1 cellular context compared by ENCODE assay signal in genomic region chr9:112341741-112342140, GRCh38.
A peak's percentile ranks its signal among the peaks of the same experiment; 100 is the strongest.
TF ChIP-seq lines count a peak whose summit lies in the region.

No MANE protein-coding gene starts in this region.

TF ChIP-seq in HepG2, 621 proteins besides CTCF, POLR2A, EP300 and RAD21:
- peak; percentile 51 for TF ChIP-seq FOSL2 (CRISPR knock-in tag; IDR thresholded peaks at IDR 0.05)
- TF ChIP-seq, protein P1, sequence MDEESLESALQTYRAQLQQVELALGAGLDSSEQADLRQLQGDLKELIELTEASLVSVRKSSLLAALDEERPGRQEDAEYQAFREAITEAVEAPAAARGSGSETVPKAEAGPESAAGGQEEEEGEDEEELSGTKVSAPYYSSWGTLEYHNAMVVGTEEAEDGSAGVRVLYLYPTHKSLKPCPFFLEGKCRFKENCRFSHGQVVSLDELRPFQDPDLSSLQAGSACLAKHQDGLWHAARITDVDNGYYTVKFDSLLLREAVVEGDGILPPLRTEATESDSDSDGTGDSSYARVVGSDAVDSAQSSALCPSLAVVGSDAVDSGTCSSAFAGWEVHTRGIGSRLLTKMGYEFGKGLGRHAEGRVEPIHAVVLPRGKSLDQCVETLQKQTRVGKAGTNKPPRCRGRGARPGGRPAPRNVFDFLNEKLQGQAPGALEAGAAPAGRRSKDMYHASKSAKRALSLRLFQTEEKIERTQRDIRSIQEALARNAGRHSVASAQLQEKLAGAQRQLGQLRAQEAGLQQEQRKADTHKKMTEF (CRISPR knock-in tag; IDR thresholded peaks at IDR 0.05) = 0 out of 2 replicates have a peak, but pooled peaks have one; percentile 23
- 0 out of 2 replicates have a peak, but pooled peaks have one; percentile 33 for TF ChIP-seq TBX2 (CRISPR knock-in tag; IDR thresholded peaks at IDR 0.05; ENCODE audit: borderline replicate concordance)
- no peak for TF ChIP-seq CREM (IDR thresholded peaks at IDR 0.05)
- no peak for TF ChIP-seq CREM (CRISPR knock-in tag; IDR thresholded peaks at IDR 0.05)
- TF ChIP-seq ATF7-NPFF (CRISPR knock-in tag; IDR thresholded peaks at IDR 0.05; ENCODE audit: low read depth) = no peak
- TF ChIP-seq LCORL (IDR thresholded peaks at IDR 0.05) = peak; percentile 38; the same call in 1 of the 2 replicates
- 0 out of 2 replicates have a peak, but pooled peaks have one; percentile 31 for TF ChIP-seq LCORL (CRISPR knock-in tag; IDR thresholded peaks at IDR 0.05)
- no peak for TF ChIP-seq NFYB (CRISPR knock-in tag; IDR thresholded peaks at IDR 0.05)
- TF ChIP-seq SOX6 (IDR thresholded peaks at IDR 0.05) = no peak
- peak; percentile 22; the same call in 1 of the 2 replicates for TF ChIP-seq SOX6 (CRISPR knock-in tag; IDR thresholded peaks at IDR 0.05)
- TF ChIP-seq, protein P2, sequence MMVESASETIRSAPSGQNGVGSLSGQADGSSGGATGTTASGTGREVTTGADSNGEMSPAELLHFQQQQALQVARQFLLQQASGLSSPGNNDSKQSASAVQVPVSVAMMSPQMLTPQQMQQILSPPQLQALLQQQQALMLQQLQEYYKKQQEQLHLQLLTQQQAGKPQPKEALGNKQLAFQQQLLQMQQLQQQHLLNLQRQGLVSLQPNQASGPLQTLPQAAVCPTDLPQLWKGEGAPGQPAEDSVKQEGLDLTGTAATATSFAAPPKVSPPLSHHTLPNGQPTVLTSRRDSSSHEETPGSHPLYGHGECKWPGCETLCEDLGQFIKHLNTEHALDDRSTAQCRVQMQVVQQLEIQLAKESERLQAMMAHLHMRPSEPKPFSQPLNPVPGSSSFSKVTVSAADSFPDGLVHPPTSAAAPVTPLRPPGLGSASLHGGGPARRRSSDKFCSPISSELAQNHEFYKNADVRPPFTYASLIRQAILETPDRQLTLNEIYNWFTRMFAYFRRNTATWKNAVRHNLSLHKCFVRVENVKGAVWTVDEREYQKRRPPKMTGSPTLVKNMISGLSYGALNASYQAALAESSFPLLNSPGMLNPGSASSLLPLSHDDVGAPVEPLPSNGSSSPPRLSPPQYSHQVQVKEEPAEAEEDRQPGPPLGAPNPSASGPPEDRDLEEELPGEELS (CRISPR knock-in tag; IDR thresholded peaks at IDR 0.05) = 0 out of 2 replicates have a peak, but pooled peaks have one; percentile 12
- no peak for TF ChIP-seq ZNF878 (CRISPR knock-in tag; IDR thresholded peaks at IDR 0.05)
- 0 out of 2 replicates have a peak, but pooled peaks have one; percentile 10 for TF ChIP-seq SAP130 (CRISPR knock-in tag; IDR thresholded peaks at IDR 0.05; ENCODE audit: low read depth)
- TF ChIP-seq TEAD3 (CRISPR knock-in tag; optimal IDR thresholded peaks at IDR 0.05; ENCODE audit: borderline replicate concordance) = peak; percentile 74
- peak; percentile 25; the same call in 1 of the 2 replicates for TF ChIP-seq TBX3 (IDR thresholded peaks at IDR 0.05; ENCODE audit: borderline replicate concordance)
